In genomic region chr5:39948867-39949468, GRCh38 we compare ENCODE assay signal across 8 cellular contexts.
DNase-seq lines count a peak whose midpoint lies in the region; ATAC-seq lines count a peak whose summit lies in the region.

No MANE protein-coding gene starts in this region.

- DNase-seq in AG08395 (ENCODE audit: low spot score) (peak; percentile 49), NCI-H345 (lab: John Stamatoyannopoulos, UW) (peak; percentile 68), dermis microvascular lymphatic vessel endothelial cell (ENCODE audit: low read depth in 2 of 2) (peak; percentile 69 to 84), memory B cell (ENCODE audit: low spot score in 2 of 2) (peak; percentile 46 to 65)
- DNase-seq in activated CD4-positive, CD25-positive, alpha-beta regulatory T cell treated with anti-CD3 and anti-CD28 coated beads, Interleukin-2, amount 50 U/mL, for 72 hours: peak; percentile 37
- DNase-seq in stimulated activated CD8-positive, alpha-beta memory T cell treated with anti-CD3 and anti-CD28 coated beads, Interleukin-7, amount 100 ng/mL, for 24 hours (ENCODE audit: low read depth): peak; percentile 13

- H3K27me3 Mint-ChIP-seq in memory B cell: no peaks in the 10 kb centered on the region

- ATAC-seq in GM18858 (IDR thresholded peaks at IDR 0.05; ENCODE audit: unreplicated experiment) (peak; percentile 86), HG03103 (IDR thresholded peaks at IDR 0.05; ENCODE audit: low read depth, unreplicated experiment) (peak; percentile 93), memory B cell (ENCODE audit: low read depth) (peak; percentile 95)

- no peak overlapping the region for H3K27ac Mint-ChIP-seq in memory B cell

- H3K9me3 Mint-ChIP-seq in memory B cell: no peaks in the 10 kb centered on the region

- H3K4me3 Mint-ChIP-seq in memory B cell: no peak overlapping the region

- H3K36me3 Mint-ChIP-seq in memory B cell: no peaks in the 10 kb centered on the region

- peaks cover 3% of the 10 kb centered on the region for H3K4me1 Mint-ChIP-seq in memory B cell

Comparison
In these comparisons a context has a peak if more than half of its experiments do, and no peak if none do; other contexts are left out.
1. Peak in every context shown above with its lines: DNase-seq and ATAC-seq.
2. DNase-seq: peak in every context shown above with its lines; median percentile 76 in dermis microvascular lymphatic vessel endothelial cell; 68 in NCI-H345; 56 in memory B cell; 49 in AG08395; 37 in activated CD4-positive, CD25-positive, alpha-beta regulatory T cell treated with anti-CD3 and anti-CD28 coated beads, Interleukin-2, amount 50 U/mL, for 72 hours; 13 in stimulated activated CD8-positive, alpha-beta memory T cell treated with anti-CD3 and anti-CD28 coated beads, Interleukin-7, amount 100 ng/mL, for 24 hours.